ENCODE assay signal across 24 cellular contexts in the genomic region with DNA sequence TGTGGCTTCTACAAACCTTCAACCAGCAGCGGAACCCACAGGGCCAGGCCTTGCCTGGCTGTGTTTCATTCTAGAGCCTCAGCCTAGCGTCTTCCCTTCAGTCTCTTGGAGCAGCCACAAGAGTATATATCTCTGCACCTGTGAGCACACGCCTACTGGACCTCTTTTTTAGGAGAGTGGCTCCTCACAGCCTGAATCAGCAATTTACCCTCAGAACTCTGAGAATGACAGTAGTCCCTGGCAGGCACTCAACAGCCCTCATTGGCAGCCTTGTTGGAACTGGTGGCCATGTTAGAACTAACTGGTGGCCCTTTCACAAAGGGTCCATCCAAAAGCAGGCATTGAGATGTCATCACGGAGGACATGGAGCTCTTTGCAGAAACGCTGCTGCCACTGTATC.
A peak's percentile ranks its signal among the peaks of the same experiment; 100 is the strongest.
DNase-seq lines count a peak whose midpoint lies in the region; ATAC-seq, FAIRE-seq and TF ChIP-seq lines count a peak whose summit lies in the region.
"Had no signal": no experiment of that assay in that cellular context is flagged by ENCODE, and none has a peak within 500 bp of the region (broad histone marks: within the 10 kb centered on the region; RNA-seq: fewer than 3 reads in every experiment).

No MANE protein-coding gene starts in this region.

- H3K4me3 ChIP-seq in HepG2 (replicated peaks in 1 of 3; ENCODE audit: insufficient read depth in 1 of 3, low read depth in 2 of 3, low read length in 3 of 3) (no peak overlapping the region), right lobe of liver (no peak overlapping the region)
- H3K4me3 ChIP-seq: A549; BLaER1 treated with 17β-estradiol and CSF1 and Interleukin-3, amounts not matched to agents 10 nM and 100 nM; GM12878 had no signal

- peaks cover 64% of the 10 kb centered on the region for H3K4me1 ChIP-seq in HepG2 (ENCODE audit: insufficient read depth, low read length)
- peaks cover 0 to 7% (median 0%) of the 10 kb centered on the region in 4 donors for H3K4me1 ChIP-seq in right lobe of liver
- H3K4me1 ChIP-seq: BE2C had no signal

- 54% methylated on average over 3 of the region's 5 CpGs for WGBS in HepG2 (ENCODE audit: low lambda C conversion rate)
- 70% methylated on average over 4 of the region's 5 CpGs for WGBS in right lobe of liver (ENCODE audit: insufficient coverage, low coverage, low lambda C conversion rate, missing lambda C conversion rate)

- in situ Hi-C loops in HepG2 (cut with HindIII; ENCODE audit: extremely low pct_ligation_motif_present, low pct_unique_long_range_greater_than_20kb), result loop anchor here (10.0 kb wide), 1 partner anchor 64 kb away; no protein-coding TSS in a partner anchor

- H3K27me3 Mint-ChIP-seq in central memory CD8-positive, alpha-beta T cell, result no peaks in the 10 kb centered on the region
- H3K27me3 Mint-ChIP-seq: CD4-positive, alpha-beta T cell had no signal

- CTCF ChIA-PET in HepG2 (lab: Yijun Ruan, JAX; ENCODE audit: low intra/inter-chr PET ratio, low total read pairs) (no interaction called here), RWPE1 (lab: Yijun Ruan, JAX) (no interaction called here)

- no peak for TF ChIP-seq RAD21 in HepG2 (CRISPR knock-in tag; IDR thresholded peaks at IDR 0.05)

- H3K27ac Mint-ChIP-seq in central memory CD8-positive, alpha-beta T cell (ENCODE audit: low read depth), result peak overlapping the region; percentile 62
- H3K27ac Mint-ChIP-seq: CD14-positive monocyte; CD4-positive, alpha-beta T cell; CD8-positive, alpha-beta memory T cell had no signal

- TF ChIP-seq POLR2A in HepG2 (IDR thresholded peaks at IDR 0.05; ENCODE audit: insufficient read depth in 1 of 2, low read depth in 2 of 2, low read length in 2 of 2) (no peak), right lobe of liver (IDR thresholded peaks at IDR 0.05) (no peak)

- no peaks in the 10 kb centered on the region for H3K36me3 Mint-ChIP-seq in central memory CD8-positive, alpha-beta T cell (ENCODE audit: insufficient read depth)
- H3K36me3 Mint-ChIP-seq: CD14-positive monocyte; CD8-positive, alpha-beta memory T cell had no signal

- no peaks in the 10 kb centered on the region for H3K79me2 ChIP-seq in HepG2 (ENCODE audit: insufficient read depth, low read length)

- no peaks in the 10 kb centered on the region for H3K27me3 ChIP-seq in HepG2 (ENCODE audit: control insufficient read depth in 1 of 2, insufficient read depth in 2 of 2, low read length in 2 of 2)
- no peaks in the 10 kb centered on the region for H3K27me3 ChIP-seq in right lobe of liver
- H3K27me3 ChIP-seq: BE2C; BLaER1 treated with 17β-estradiol and CSF1 and Interleukin-3, amounts not matched to agents 10 nM and 100 nM had no signal

- no peak overlapping the region for H3K27ac ChIP-seq in HepG2 (ENCODE audit: extremely low read length, insufficient read depth, low read length)
- no peak overlapping the region for H3K27ac ChIP-seq in right lobe of liver
- no peak overlapping the region for H3K27ac ChIP-seq in RWPE1
- H3K27ac ChIP-seq: BLaER1 treated with 17β-estradiol and CSF1 and Interleukin-3, amounts not matched to agents 10 nM and 100 nM had no signal

- no peaks in the 10 kb centered on the region for H3K9me3 Mint-ChIP-seq in central memory CD8-positive, alpha-beta T cell
- H3K9me3 Mint-ChIP-seq: CD4-positive, alpha-beta T cell had no signal

- H3K4me2 ChIP-seq in HepG2 (ENCODE audit: low read depth, low read length), result peak overlapping the region; percentile 45; the same call in 1 of the 2 replicates
- H3K4me2 ChIP-seq: A549; BLaER1 treated with 17β-estradiol and CSF1 and Interleukin-3, amounts not matched to agents 10 nM and 100 nM had no signal

- H3K9ac ChIP-seq in HepG2 (ENCODE audit: insufficient read depth, low read depth, low read length), result no peak overlapping the region
- H3K9ac ChIP-seq: BLaER1 treated with 17β-estradiol and CSF1 and Interleukin-3, amounts not matched to agents 10 nM and 100 nM had no signal

- TF ChIP-seq CTCF in HepG2 (CRISPR knock-in tag; IDR thresholded peaks at IDR 0.05) (no peak), right lobe of liver (IDR thresholded peaks at IDR 0.05) (no peak), RWPE1 (conservative IDR thresholded peaks at IDR 0.05; ENCODE audit: low read depth) (no peak)

- H3K36me3 ChIP-seq in HepG2 (replicated peaks in 1 of 2; ENCODE audit: control insufficient read depth in 1 of 2, insufficient read depth in 2 of 2, low read length in 2 of 2) (no peaks in the 10 kb centered on the region), right lobe of liver (no peaks in the 10 kb centered on the region)
- H3K36me3 ChIP-seq: BE2C; BLaER1 treated with 17β-estradiol and CSF1 and Interleukin-3, amounts not matched to agents 10 nM and 100 nM had no signal

- H4K20me1 ChIP-seq in HepG2 (ENCODE audit: insufficient read depth, low read length), result no peaks in the 10 kb centered on the region
- H4K20me1 ChIP-seq: BLaER1 treated with 17β-estradiol and CSF1 and Interleukin-3, amounts not matched to agents 10 nM and 100 nM had no signal

- no peak for DNase-seq in HepG2 (ENCODE audit: low spot score)
- DNase-seq in right lobe of liver, result no peak
- DNase-seq in central memory CD8-positive, alpha-beta T cell (ENCODE audit: low spot score in 2 of 2), result no peak
- DNase-seq in posterior vena cava (ENCODE audit: low spot score), result peak; percentile 19
- DNase-seq in NCI-H510A (lab: John Stamatoyannopoulos, UW), result no peak
- DNase-seq in T-helper 9 cell, result no peak
- DNase-seq in RWPE1 (ENCODE audit: low spot score), result no peak
- DNase-seq: 8988T; ACHN; AML-193; BE2C; CD4-positive, alpha-beta T cell; CD8-positive, alpha-beta memory T cell; DMS 273 treated with DMSO at 0.1 percent for 48 hours; DMS79; GDM1; H7; HCEC 1CT had no signal

- H2AFZ ChIP-seq in HepG2 (ENCODE audit: low read length), result no peak overlapping the region

- no peak for ATAC-seq in HepG2
- ATAC-seq in right lobe of liver, result no peak
- no peak for ATAC-seq in central memory CD8-positive, alpha-beta T cell (replicated peaks; ENCODE audit: extremely low read depth, poor library complexity, severe bottlenecking)
- ATAC-seq: A549, GM12878 had no signal

- FAIRE-seq in HepG2 (lab: Jason Lieb, UNC), result no peak
- FAIRE-seq: D721Med, GM12878, H1 had no signal

- peaks cover 12% of the 10 kb centered on the region for H3K4me1 Mint-ChIP-seq in central memory CD8-positive, alpha-beta T cell

- BruUV-seq in HepG2 (replicated peaks; lab: Mats Ljungman, UMichigan), result no TSS peak

- intact Hi-C loops in HepG2 (cut with micrococcal nuclease; ENCODE audit: unreplicated experiment), result no loop called here
- intact Hi-C loops in right lobe of liver (cut with DNase I), result no loop called here
- intact Hi-C loops in posterior vena cava (cut with DNase I), result no loop called here

- POLR2A ChIA-PET in HepG2 (lab: Yijun Ruan, JAX), result no interaction called here
- POLR2A ChIA-PET in RWPE1 (lab: Yijun Ruan, JAX; ENCODE audit: low non-redundant PET), result no interaction called here

- no peak overlapping the region for H3K4me3 Mint-ChIP-seq in central memory CD8-positive, alpha-beta T cell
- H3K4me3 Mint-ChIP-seq: CD14-positive monocyte; CD4-positive, alpha-beta T cell; CD8-positive, alpha-beta memory T cell had no signal

- TF ChIP-seq EP300 in HepG2 (IDR thresholded peaks at IDR 0.05; ENCODE audit: low read depth in 2 of 2, low read length in 2 of 2) (no peak), HepG2 (CRISPR knock-in tag; IDR thresholded peaks at IDR 0.05; ENCODE audit: borderline replicate concordance) (no peak)

- H3K9me3 ChIP-seq in HepG2 (ENCODE audit: low read length) (no peaks in the 10 kb centered on the region), right lobe of liver (no peaks in the 10 kb centered on the region)
- H3K9me3 ChIP-seq: A549, BE2C had no signal

TF ChIP-seq in HepG2, 621 proteins besides CTCF, POLR2A, EP300 and RAD21:
- TF ChIP-seq ZIK1 (CRISPR knock-in tag; IDR thresholded peaks at IDR 0.05; ENCODE audit: borderline replicate concordance, low read depth), result no peak
- TF ChIP-seq ZNF253 (CRISPR knock-in tag; IDR thresholded peaks at IDR 0.05; ENCODE audit: borderline replicate concordance), result no peak
- TF ChIP-seq TARDBP (CRISPR knock-in tag; IDR thresholded peaks at IDR 0.05), result no peak
- TF ChIP-seq HNRNPUL1 (IDR thresholded peaks at IDR 0.05; ENCODE audit: low read depth, low read length), result no peak
- TF ChIP-seq MTA3 (CRISPR knock-in tag; IDR thresholded peaks at IDR 0.05), result no peak
